Comparison of ENCODE assay signal across 22 cellular contexts in genomic region chr5:36462295-36463021, GRCh38.
DNase-seq lines count a peak whose midpoint lies in the region; ATAC-seq, FAIRE-seq and TF ChIP-seq lines count a peak whose summit lies in the region.
"Had no signal": no experiment of that assay in that cellular context is flagged by ENCODE, and none has a peak within 500 bp of the region (broad histone marks: within the 10 kb centered on the region; RNA-seq: fewer than 3 reads in every experiment).

No MANE protein-coding gene starts in this region.

- H2BK15ac ChIP-seq in mesenchymal stem cell (ENCODE audit: low read depth, poor library complexity, severe bottlenecking), result no peak overlapping the region

- H3K18ac ChIP-seq in mesenchymal stem cell (ENCODE audit: low read depth in 1 of 2, low read length in 2 of 2), result no peak overlapping the region

- H3K9ac ChIP-seq in MM.1S (ENCODE audit: low read length) (no peak overlapping the region), astrocyte (ENCODE audit: low read length) (no peak overlapping the region), mesenchymal stem cell (ENCODE audit: low read length) (no peak overlapping the region)

- H3K4me1 ChIP-seq in MM.1S (ENCODE audit: low read length) (peaks cover 27% of the 10 kb centered on the region), astrocyte (ENCODE audit: insufficient read depth, low read length) (peaks cover 6% of the 10 kb centered on the region), mesenchymal stem cell (ENCODE audit: control insufficient read depth, insufficient read depth, low read depth, low read length) (peaks cover 3% of the 10 kb centered on the region)
- H3K4me1 ChIP-seq: gastrocnemius medialis, pancreas had no signal

- POLR2A ChIA-PET in activated CD4-positive, alpha-beta T cell treated with anti-CD3 and anti-CD28 coated beads for 36 hours (lab: Charles Lee), result no interaction called here

- H3K4me3 ChIP-seq in MM.1S (ENCODE audit: low read length) (no peak overlapping the region), astrocyte (ENCODE audit: insufficient read depth, low read depth, low read length) (no peak overlapping the region), mesenchymal stem cell (ENCODE audit: insufficient read depth in 1 of 2, low read depth in 1 of 2, low read length in 2 of 2) (no peak overlapping the region)
- H3K4me3 ChIP-seq: coronary artery, gastrocnemius medialis, pancreas, vagina had no signal

- H3K27me3 Mint-ChIP-seq in astrocyte (ENCODE audit: low read depth, unreplicated experiment) (no peaks in the 10 kb centered on the region), nephron progenitor cell (ENCODE audit: low read depth, poor library complexity) (peaks cover 10% of the 10 kb centered on the region)
- H3K27me3 Mint-ChIP-seq in activated CD4-positive, alpha-beta T cell treated with anti-CD3 and anti-CD28 coated beads for 36 hours, result peaks cover 2% of the 10 kb centered on the region

- H2AFZ ChIP-seq in MM.1S (ENCODE audit: low read length) (no peak overlapping the region), astrocyte (ENCODE audit: low read depth, low read length) (no peak overlapping the region), mesenchymal stem cell (ENCODE audit: low read depth, low read length) (no peak overlapping the region)

- DNase-seq in ELR (ENCODE audit: low read depth), result peak; percentile 15
- peak; percentile 84 for DNase-seq in MM.1S
- peak; percentile 70 for DNase-seq in astrocyte (ENCODE audit: low read depth)
- no peak for DNase-seq in mesenchymal stem cell
- no peak for DNase-seq in left lobe of liver (ENCODE audit: low spot score)
- no peak for DNase-seq in epidermal melanocyte (ENCODE audit: insufficient read length, low spot score)
- no peak for DNase-seq in nephron progenitor cell
- DNase-seq in activated CD4-positive, alpha-beta T cell treated with anti-CD3 and anti-CD28 coated beads for 36 hours, result no peak
- DNase-seq: activated CD4-positive, alpha-beta T cell treated with anti-CD3 and anti-CD28 coated beads, Interleukin-2, amount 50 U/mL, for 1 hour; activated naive CD4-positive, alpha-beta T cell; anterior cingulate cortex; gastrocnemius medialis; left colon; NCI-H1436 treated with DMSO at 0.1 percent for 48 hours; NCI-H82; pancreas; stimulated activated CD4-positive, alpha-beta T cell treated with anti-CD3 and anti-CD28 coated beads, Interleukin-2, amount 100 ng/mL, for 48 hours had no signal

- H3K79me2 ChIP-seq in MM.1S (ENCODE audit: low read length), result no peaks in the 10 kb centered on the region
- no peaks in the 10 kb centered on the region for H3K79me2 ChIP-seq in astrocyte (ENCODE audit: insufficient read depth, low read length)

- H4K20me1 ChIP-seq in MM.1S (ENCODE audit: insufficient read depth, low read length) (no peaks in the 10 kb centered on the region), astrocyte (ENCODE audit: insufficient read depth, low read length) (no peaks in the 10 kb centered on the region)

- no peak for TF ChIP-seq CTCF in MM.1S (IDR thresholded peaks at IDR 0.05; ENCODE audit: low read length)
- no peak for TF ChIP-seq CTCF in astrocyte (IDR thresholded peaks at IDR 0.05; ENCODE audit: insufficient read depth, low read depth, low read length)
- no peak for TF ChIP-seq CTCF in nephron progenitor cell (IDR thresholded peaks at IDR 0.05)

- no peak overlapping the region for H4K8ac ChIP-seq in mesenchymal stem cell (ENCODE audit: low read length)

- no peaks in the 10 kb centered on the region for H3K9me3 ChIP-seq in MM.1S (replicated peaks; ENCODE audit: insufficient read depth, low read length)
- H3K9me3 ChIP-seq in astrocyte (ENCODE audit: insufficient read depth, low read depth, low read length), result no peaks in the 10 kb centered on the region
- H3K9me3 ChIP-seq in mesenchymal stem cell (ENCODE audit: control insufficient read depth, low read length), result no peaks in the 10 kb centered on the region
- H3K9me3 ChIP-seq: gastrocnemius medialis, pancreas, vagina had no signal

- H2AK5ac ChIP-seq in mesenchymal stem cell (ENCODE audit: low read length, severe bottlenecking), result no peak overlapping the region

- intact Hi-C loops in activated CD4-positive, alpha-beta T cell treated with anti-CD3 and anti-CD28 coated beads for 36 hours (cut with DNase I, micrococcal nuclease), result no loop called here

- peak; percentile 39 for FAIRE-seq in astrocyte (lab: Jason Lieb, UNC)
- FAIRE-seq: endometrium, GM19239, H54, pancreas had no signal

- 73% methylated on average over 4 of the region's 5 CpGs for WGBS in mesenchymal stem cell

- H3K27ac ChIP-seq in MM.1S (ENCODE audit: low read length), result no peak overlapping the region
- H3K27ac ChIP-seq in astrocyte (ENCODE audit: low read depth, low read length), result no peak overlapping the region
- peak overlapping the region; percentile 51 for H3K27ac ChIP-seq in mesenchymal stem cell (ENCODE audit: low read length, poor library complexity, severe bottlenecking)
- H3K27ac ChIP-seq: coronary artery, gastrocnemius medialis, pancreas, vagina had no signal

- H3K27ac Mint-ChIP-seq in astrocyte (ENCODE audit: unreplicated experiment), result peak overlapping the region; percentile 99
- no peak overlapping the region for H3K27ac Mint-ChIP-seq in nephron progenitor cell
- H3K27ac Mint-ChIP-seq in activated CD4-positive, alpha-beta T cell treated with anti-CD3 and anti-CD28 coated beads for 36 hours, result no peak overlapping the region

- no peak overlapping the region for H2BK5ac ChIP-seq in mesenchymal stem cell (ENCODE audit: low read depth, low read length, poor library complexity, severe bottlenecking)

- H3K4me1 Mint-ChIP-seq in astrocyte (ENCODE audit: low read depth, unreplicated experiment) (peaks cover 40% of the 10 kb centered on the region), nephron progenitor cell (no peaks in the 10 kb centered on the region)
- H3K4me1 Mint-ChIP-seq in activated CD4-positive, alpha-beta T cell treated with anti-CD3 and anti-CD28 coated beads for 36 hours, result no peaks in the 10 kb centered on the region

- peak overlapping the region; percentile 57 for H3K4me3 Mint-ChIP-seq in astrocyte (ENCODE audit: unreplicated experiment)
- H3K4me3 Mint-ChIP-seq in nephron progenitor cell, result no peak overlapping the region
- H3K4me3 Mint-ChIP-seq in activated CD4-positive, alpha-beta T cell treated with anti-CD3 and anti-CD28 coated beads for 36 hours, result no peak overlapping the region

- no peak overlapping the region for H3K14ac ChIP-seq in mesenchymal stem cell (ENCODE audit: low read length in 2 of 2)

- H3K36me3 ChIP-seq in MM.1S (replicated peaks; ENCODE audit: insufficient read depth, low read length) (no peaks in the 10 kb centered on the region), astrocyte (ENCODE audit: insufficient read depth, low read length) (no peaks in the 10 kb centered on the region), mesenchymal stem cell (ENCODE audit: control insufficient read depth in 1 of 2, insufficient read depth in 2 of 2, low read depth in 1 of 2, low read length in 2 of 2) (no peaks in the 10 kb centered on the region)
- H3K36me3 ChIP-seq: gastrocnemius medialis, pancreas, vagina had no signal

- peaks cover 2% of the 10 kb centered on the region for H3K36me3 Mint-ChIP-seq in astrocyte (ENCODE audit: low read depth, unreplicated experiment)
- H3K36me3 Mint-ChIP-seq in nephron progenitor cell (ENCODE audit: low read depth), result no peaks in the 10 kb centered on the region
- H3K36me3 Mint-ChIP-seq in activated CD4-positive, alpha-beta T cell treated with anti-CD3 and anti-CD28 coated beads for 36 hours (ENCODE audit: low read depth), result no peaks in the 10 kb centered on the region

- CTCF ChIA-PET in activated CD4-positive, alpha-beta T cell treated with anti-CD3 and anti-CD28 coated beads for 36 hours (lab: Charles Lee), result interaction anchor here (0.7 to 1.2 kb wide), 2 partner anchors 44 to 1453 kb away, joined by 3 read pairs; no protein-coding TSS in a partner anchor

- no peak overlapping the region for H2BK12ac ChIP-seq in mesenchymal stem cell (ENCODE audit: low read length in 2 of 2)

- no peak overlapping the region for H4K91ac ChIP-seq in mesenchymal stem cell (ENCODE audit: low read length)

- H3K27me3 ChIP-seq in MM.1S (replicated peaks; ENCODE audit: insufficient read depth, low read length) (no peaks in the 10 kb centered on the region), astrocyte (ENCODE audit: insufficient read depth, low read length) (no peaks in the 10 kb centered on the region), mesenchymal stem cell (ENCODE audit: control insufficient read depth in 1 of 2, insufficient read depth in 1 of 2, low read length in 2 of 2) (no peaks in the 10 kb centered on the region)
- H3K27me3 ChIP-seq: gastrocnemius medialis, pancreas, vagina had no signal

- H2BK120ac ChIP-seq in mesenchymal stem cell (ENCODE audit: low read depth, low read length), result no peak overlapping the region

- H3K4me2 ChIP-seq in MM.1S (ENCODE audit: low read depth, low read length) (no peak overlapping the region), astrocyte (ENCODE audit: low read length) (no peak overlapping the region), mesenchymal stem cell (ENCODE audit: low read length, poor library complexity, severe bottlenecking) (no peak overlapping the region)

- no peak overlapping the region for H3K23ac ChIP-seq in mesenchymal stem cell (ENCODE audit: low read length in 2 of 2)

- peaks cover 9% of the 10 kb centered on the region for H3K9me3 Mint-ChIP-seq in astrocyte (ENCODE audit: unreplicated experiment)
- H3K9me3 Mint-ChIP-seq in nephron progenitor cell, result peaks cover 4% of the 10 kb centered on the region
- H3K9me3 Mint-ChIP-seq in activated CD4-positive, alpha-beta T cell treated with anti-CD3 and anti-CD28 coated beads for 36 hours (ENCODE audit: low read depth), result no peaks in the 10 kb centered on the region

- no peaks in the 10 kb centered on the region for H3F3A ChIP-seq in MM.1S (ENCODE audit: insufficient read depth, low read length)

- ATAC-seq in left lobe of liver, result no peak
- no peak for ATAC-seq in activated CD4-positive, alpha-beta T cell treated with anti-CD3 and anti-CD28 coated beads for 36 hours
- ATAC-seq: gastrocnemius medialis, left colon, pancreas had no signal

- no peak overlapping the region for H3K4ac ChIP-seq in mesenchymal stem cell (ENCODE audit: low read depth in 1 of 2, low read length in 2 of 2)

- no peaks in the 10 kb centered on the region for H3K79me1 ChIP-seq in mesenchymal stem cell (replicated peaks; ENCODE audit: low read length, poor library complexity, severe bottlenecking)

- no peaks in the 10 kb centered on the region for H3K9me2 ChIP-seq in MM.1S (replicated peaks; ENCODE audit: insufficient read depth, low read length)

Comparison
In these comparisons a context has a peak if more than half of its experiments do, and no peak if none do; other contexts are left out.
1. DNase-seq: peak in ELR (single experiment), MM.1S (single experiment) and astrocyte (single experiment); none in mesenchymal stem cell (single experiment), left lobe of liver (single experiment), epidermal melanocyte (single experiment), nephron progenitor cell (single experiment) and activated CD4-positive, alpha-beta T cell treated with anti-CD3 and anti-CD28 coated beads for 36 hours (single experiment).